In genomic region chr3:197308591-197308990, GRCh38 we compare ENCODE assay signal across 13 cellular contexts. TPM values are rescaled to one million over a fixed set of nuclear protein-coding genes. Genes with fewer than 3 reads are reported as not detected.
DNase-seq lines count a peak whose midpoint lies in the region; ATAC-seq and TF ChIP-seq lines count a peak whose summit lies in the region.
"Had no signal": no experiment of that assay in that cellular context is flagged by ENCODE, and none has a peak within 500 bp of the region (broad histone marks: within the 10 kb centered on the region; RNA-seq: fewer than 3 reads in every experiment).

No MANE protein-coding gene starts in this region.

- H3K4me2 ChIP-seq in GM23248 (ENCODE audit: unreplicated experiment), result peak overlapping the region; percentile 95

- H3F3A ChIP-seq in GM23248 (ENCODE audit: insufficient read depth), result peaks cover 66% of the 10 kb centered on the region

- in situ Hi-C loops in GM23248 (cut with MboI), result no loop called here

- H3K36me3 ChIP-seq in GM23248 (ENCODE audit: low read depth) (no peaks in the 10 kb centered on the region), SJCRH30 (no peaks in the 10 kb centered on the region), esophagus squamous epithelium (no peaks in the 10 kb centered on the region)

- peak overlapping the region; percentile 44 for H3K4me3 ChIP-seq in GM23248
- no peak overlapping the region for H3K4me3 ChIP-seq in SJCRH30
- no peak overlapping the region for H3K4me3 ChIP-seq in esophagus squamous epithelium
- no peak overlapping the region for H3K4me3 ChIP-seq in skeletal muscle cell (ENCODE audit: low read depth, low read length)

- H3K9me3 Mint-ChIP-seq in stimulated activated naive CD8-positive, alpha-beta T cell treated with anti-CD3 and anti-CD28 coated beads, Interleukin-15, amount 100 ng/mL, for 72 hours, result peaks cover 5 to 7% of the 10 kb centered on the region in 2 donors
- H3K9me3 Mint-ChIP-seq in progenitor cell of endocrine pancreas (ENCODE audit: low read depth), result peaks cover 5% of the 10 kb centered on the region
- H3K9me3 Mint-ChIP-seq: central memory CD8-positive, alpha-beta T cell had no signal

- no peaks in the 10 kb centered on the region for H3K9me2 ChIP-seq in GM23248 (ENCODE audit: insufficient read depth)

- TF ChIP-seq POLR2A in esophagus squamous epithelium (IDR thresholded peaks at IDR 0.05), result no peak

- H3K36me3 Mint-ChIP-seq in progenitor cell of endocrine pancreas (ENCODE audit: insufficient read depth), result no peaks in the 10 kb centered on the region

- TF ChIP-seq CTCF in esophagus squamous epithelium (IDR thresholded peaks at IDR 0.05) (no peak), progenitor cell of endocrine pancreas (IDR thresholded peaks at IDR 0.05; ENCODE audit: unreplicated experiment) (no peak)

- intact Hi-C loops in esophagus squamous epithelium (cut with DNase I), result no loop called here

- H4K20me1 ChIP-seq in GM23248 (ENCODE audit: insufficient read depth), result no peaks in the 10 kb centered on the region

- H3K9me3 ChIP-seq in GM23248 (ENCODE audit: low read depth) (no peaks in the 10 kb centered on the region), SJCRH30 (replicated peaks) (no peaks in the 10 kb centered on the region), esophagus squamous epithelium (no peaks in the 10 kb centered on the region)

- peak overlapping the region in 1 of 2 donors; percentile 80 for H3K27ac Mint-ChIP-seq in stimulated activated naive CD8-positive, alpha-beta T cell treated with anti-CD3 and anti-CD28 coated beads, Interleukin-15, amount 100 ng/mL, for 72 hours
- no peak overlapping the region for H3K27ac Mint-ChIP-seq in progenitor cell of endocrine pancreas

- H3K27me3 Mint-ChIP-seq in stimulated activated naive CD8-positive, alpha-beta T cell treated with anti-CD3 and anti-CD28 coated beads, Interleukin-15, amount 100 ng/mL, for 72 hours, result peaks cover 6% of the 10 kb centered on the region
- H3K27me3 Mint-ChIP-seq in progenitor cell of endocrine pancreas, result peaks cover 4% of the 10 kb centered on the region

- H3K4me1 ChIP-seq in GM23248 (ENCODE audit: insufficient read depth), result peaks cover 61% of the 10 kb centered on the region
- H3K4me1 ChIP-seq in SJCRH30, result peaks cover 21% of the 10 kb centered on the region
- peaks cover 15 to 48% (median 23%) of the 10 kb centered on the region in 3 donors for H3K4me1 ChIP-seq in esophagus squamous epithelium

- WGBS in GM23248 (ENCODE audit: low coverage in 1 of 2, low lambda C conversion rate in 2 of 2, missing lambda C conversion rate in 2 of 2), 2 experiments, result 6 to 8% methylated on average over 3 of the region's 3 CpGs
- 60 to 61% methylated on average over 3 of the region's 3 CpGs for WGBS in esophagus squamous epithelium, 2 donors

- H3K4me3 Mint-ChIP-seq in stimulated activated naive CD8-positive, alpha-beta T cell treated with anti-CD3 and anti-CD28 coated beads, Interleukin-15, amount 100 ng/mL, for 72 hours, result peak overlapping the region in 1 of 2 donors; percentile 66
- H3K4me3 Mint-ChIP-seq in progenitor cell of endocrine pancreas (ENCODE audit: low read depth), result no peak overlapping the region
- H3K4me3 Mint-ChIP-seq: central memory CD8-positive, alpha-beta T cell had no signal

- H3K27me3 ChIP-seq in GM23248 (replicated peaks; ENCODE audit: insufficient read depth), result no peaks in the 10 kb centered on the region
- H3K27me3 ChIP-seq in SJCRH30, result no peaks in the 10 kb centered on the region
- no peaks in the 10 kb centered on the region for H3K27me3 ChIP-seq in esophagus squamous epithelium

- H3K79me2 ChIP-seq in GM23248 (ENCODE audit: insufficient read depth), result no peaks in the 10 kb centered on the region

- H2AFZ ChIP-seq in GM23248, result no peak overlapping the region

- DNase-seq in GM23248, result peak; percentile 81
- DNase-seq in SJCRH30, result no peak
- DNase-seq in esophagus squamous epithelium (lab: John Stamatoyannopoulos, UW), result no peak
- DNase-seq in skeletal muscle cell (ENCODE audit: low read depth), result peak; percentile 35
- DNase-seq in stimulated activated naive CD8-positive, alpha-beta T cell treated with anti-CD3 and anti-CD28 coated beads, Interleukin-15, amount 100 ng/mL, for 72 hours, result no peak
- no peak for DNase-seq in RKO (ENCODE audit: low spot score)
- DNase-seq in NCI-H2196 (lab: John Stamatoyannopoulos, UW; ENCODE audit: unreplicated experiment), result no peak
- no peak for DNase-seq in progenitor cell of endocrine pancreas (ENCODE audit: low spot score, unreplicated experiment)
- DNase-seq: DND-41, hippocampal formation, NCI-H187 treated with DMSO at 0.1 percent for 48 hours, small intestine had no signal

- no peak for ATAC-seq in stimulated activated naive CD8-positive, alpha-beta T cell treated with anti-CD3 and anti-CD28 coated beads, Interleukin-15, amount 100 ng/mL, for 72 hours

- peak overlapping the region; percentile 67 for H3K9ac ChIP-seq in GM23248

- peaks cover 55% of the 10 kb centered on the region for H3K4me1 Mint-ChIP-seq in stimulated activated naive CD8-positive, alpha-beta T cell treated with anti-CD3 and anti-CD28 coated beads, Interleukin-15, amount 100 ng/mL, for 72 hours
- peaks cover 11% of the 10 kb centered on the region for H3K4me1 Mint-ChIP-seq in progenitor cell of endocrine pancreas (ENCODE audit: low read depth)

- H3K27ac ChIP-seq in GM23248 (peak overlapping the region; percentile 95), SJCRH30 (peak overlapping the region; percentile 9; the same call in 1 of the 2 replicates), esophagus squamous epithelium (peak overlapping the region in 3 of 4 donors; percentile 25 to 64 (median 62))

RNA-seq across cellular contexts. Expression of gene DLG1, which starts 10.2 kb away (rescaled TPM):
- total RNA-seq in GM23248 (2014; rRNA removed; shearing (Covaris generic)), result 45.9 and 63.0 TPM in 2 replicates
- 19.6 and 23.2 TPM in 2 replicates for polyA plus RNA-seq in GM23248 (2016; fragmentation: Nextera tagmentation; extraction: Ambion mirVana)
- total RNA-seq in SJCRH30 (2014; rRNA removed; shearing (Covaris generic)), result 64.4 and 75.1 TPM in 2 replicates
- 100 to 1,000 TPM; 103 to 150 (median 122) TPM for total RNA-seq in esophagus squamous epithelium
- 99.6 and 115 TPM in 2 replicates for total RNA-seq in progenitor cell of endocrine pancreas

Comparison
In these comparisons a context has a peak if more than half of its experiments do, and no peak if none do; other contexts are left out.
1. DNase-seq: peak in GM23248 (single experiment) and skeletal muscle cell (single experiment); none in SJCRH30 (0 of 2), esophagus squamous epithelium (single experiment), stimulated activated naive CD8-positive, alpha-beta T cell treated with anti-CD3 and anti-CD28 coated beads, Interleukin-15, amount 100 ng/mL, for 72 hours (0 of 2), RKO (single experiment), NCI-H2196 (single experiment) and progenitor cell of endocrine pancreas (single experiment).
2. H3K27ac ChIP-seq: peak in every context shown above with its lines; median percentile 95 in GM23248; 62 in esophagus squamous epithelium; 9 in SJCRH30.